ENCODE assay signal across 1 cellular context in genomic region chr17:7615265-7615747, GRCh38.
TF ChIP-seq lines count a peak whose summit lies in the region.

No MANE protein-coding gene starts in this region.

TF ChIP-seq in liver, 16 proteins besides CTCF, POLR2A, EP300 and RAD21 (continued from another document):
- TF ChIP-seq REST (IDR thresholded peaks at IDR 0.05) (no peak), TAF1 (conservative IDR thresholded peaks at IDR 0.05) (no peak)
